14 cellular contexts compared by ENCODE assay signal in genomic region chr1:96580920-96581319, GRCh38.
"Had no signal": no experiment of that assay in that cellular context is flagged by ENCODE, and none has a peak within 500 bp of the region (broad histone marks: within the 10 kb centered on the region; RNA-seq: fewer than 3 reads in every experiment).

No MANE protein-coding gene starts in this region.

- ATAC-seq: activated naive CD8-positive, alpha-beta T cell treated with anti-CD3 and anti-CD28 coated beads, Interleukin-2, amount 50 U/mL, for 24 hours; activated T-helper 17 cell treated with anti-CD3 and anti-CD28 coated beads, Interleukin-2, amount 50 U/mL, for 72 hours; left ventricle myocardium superior; stimulated activated memory B cell treated with anti-CD40 and anti-IgM and Interleukin-4, amounts not matched to agents 10 μg/mL and 1 μg/mL and 100 μg/mL, for 72 hours had no signal

- H3K4me3 Mint-ChIP-seq: activated CD4-positive, alpha-beta T cell treated with anti-CD3 and anti-CD28 coated beads, Interleukin-2, amount 10 ng/mL, durations not matched to agents 7 days and 5 days; activated naive CD4-positive, alpha-beta T cell treated with anti-CD3 and anti-CD28 coated beads for 36 hours; activated naive CD8-positive, alpha-beta T cell treated with anti-CD3 and anti-CD28 coated beads, Interleukin-2, amount 50 U/mL, for 24 hours; activated T-helper 17 cell treated with anti-CD3 and anti-CD28 coated beads, Interleukin-2, amount 50 U/mL, for 72 hours; nephron; stimulated activated memory B cell treated with anti-CD40 and anti-IgM and Interleukin-4, amounts not matched to agents 10 μg/mL and 1 μg/mL and 100 μg/mL, for 72 hours had no signal

- H3K9me3 Mint-ChIP-seq: activated CD4-positive, alpha-beta T cell treated with anti-CD3 and anti-CD28 coated beads, Interleukin-2, amount 10 ng/mL, durations not matched to agents 7 days and 5 days; activated naive CD4-positive, alpha-beta T cell treated with anti-CD3 and anti-CD28 coated beads for 36 hours; activated naive CD8-positive, alpha-beta T cell treated with anti-CD3 and anti-CD28 coated beads, Interleukin-2, amount 50 U/mL, for 24 hours; activated T-helper 17 cell treated with anti-CD3 and anti-CD28 coated beads, Interleukin-2, amount 50 U/mL, for 72 hours; nephron; stimulated activated memory B cell treated with anti-CD40 and anti-IgM and Interleukin-4, amounts not matched to agents 10 μg/mL and 1 μg/mL and 100 μg/mL, for 72 hours had no signal

- H3K27me3 Mint-ChIP-seq: activated CD4-positive, alpha-beta T cell treated with anti-CD3 and anti-CD28 coated beads, Interleukin-2, amount 10 ng/mL, durations not matched to agents 7 days and 5 days; activated naive CD8-positive, alpha-beta T cell treated with anti-CD3 and anti-CD28 coated beads, Interleukin-2, amount 50 U/mL, for 24 hours; activated T-helper 17 cell treated with anti-CD3 and anti-CD28 coated beads, Interleukin-2, amount 50 U/mL, for 72 hours; stimulated activated memory B cell treated with anti-CD40 and anti-IgM and Interleukin-4, amounts not matched to agents 10 μg/mL and 1 μg/mL and 100 μg/mL, for 72 hours had no signal

- DNase-seq: activated CD4-positive, alpha-beta T cell treated with anti-CD3 and anti-CD28 coated beads, Interleukin-2, amount 10 ng/mL, durations not matched to agents 7 days and 5 days; activated CD8-positive, alpha-beta memory T cell treated with anti-CD3 and anti-CD28 coated beads for 24 hours; activated naive CD4-positive, alpha-beta T cell treated with anti-CD3 and anti-CD28 coated beads for 36 hours; activated naive CD8-positive, alpha-beta T cell treated with anti-CD3 and anti-CD28 coated beads, Interleukin-2, amount 50 U/mL, for 24 hours; aorta; cortex of kidney; effector CD8-positive, alpha-beta T cell; foreskin melanocyte; kidney; left ventricle myocardium superior; SW 1271 had no signal

- H3K4me1 Mint-ChIP-seq: activated CD4-positive, alpha-beta T cell treated with anti-CD3 and anti-CD28 coated beads, Interleukin-2, amount 10 ng/mL, durations not matched to agents 7 days and 5 days; activated naive CD8-positive, alpha-beta T cell treated with anti-CD3 and anti-CD28 coated beads, Interleukin-2, amount 50 U/mL, for 24 hours; activated T-helper 17 cell treated with anti-CD3 and anti-CD28 coated beads, Interleukin-2, amount 50 U/mL, for 72 hours; nephron; stimulated activated memory B cell treated with anti-CD40 and anti-IgM and Interleukin-4, amounts not matched to agents 10 μg/mL and 1 μg/mL and 100 μg/mL, for 72 hours had no signal

- H3K27ac Mint-ChIP-seq: activated CD4-positive, alpha-beta T cell treated with anti-CD3 and anti-CD28 coated beads, Interleukin-2, amount 10 ng/mL, durations not matched to agents 7 days and 5 days; activated naive CD4-positive, alpha-beta T cell treated with anti-CD3 and anti-CD28 coated beads for 36 hours; activated naive CD8-positive, alpha-beta T cell treated with anti-CD3 and anti-CD28 coated beads, Interleukin-2, amount 50 U/mL, for 24 hours; activated T-helper 17 cell treated with anti-CD3 and anti-CD28 coated beads, Interleukin-2, amount 50 U/mL, for 72 hours; nephron; stimulated activated memory B cell treated with anti-CD40 and anti-IgM and Interleukin-4, amounts not matched to agents 10 μg/mL and 1 μg/mL and 100 μg/mL, for 72 hours had no signal

- H3K36me3 Mint-ChIP-seq: stimulated activated memory B cell treated with anti-CD40 and anti-IgM and Interleukin-4, amounts not matched to agents 10 μg/mL and 1 μg/mL and 100 μg/mL, for 72 hours had no signal
